Comparison of ENCODE assay signal across 8 cellular contexts in the genomic region with DNA sequence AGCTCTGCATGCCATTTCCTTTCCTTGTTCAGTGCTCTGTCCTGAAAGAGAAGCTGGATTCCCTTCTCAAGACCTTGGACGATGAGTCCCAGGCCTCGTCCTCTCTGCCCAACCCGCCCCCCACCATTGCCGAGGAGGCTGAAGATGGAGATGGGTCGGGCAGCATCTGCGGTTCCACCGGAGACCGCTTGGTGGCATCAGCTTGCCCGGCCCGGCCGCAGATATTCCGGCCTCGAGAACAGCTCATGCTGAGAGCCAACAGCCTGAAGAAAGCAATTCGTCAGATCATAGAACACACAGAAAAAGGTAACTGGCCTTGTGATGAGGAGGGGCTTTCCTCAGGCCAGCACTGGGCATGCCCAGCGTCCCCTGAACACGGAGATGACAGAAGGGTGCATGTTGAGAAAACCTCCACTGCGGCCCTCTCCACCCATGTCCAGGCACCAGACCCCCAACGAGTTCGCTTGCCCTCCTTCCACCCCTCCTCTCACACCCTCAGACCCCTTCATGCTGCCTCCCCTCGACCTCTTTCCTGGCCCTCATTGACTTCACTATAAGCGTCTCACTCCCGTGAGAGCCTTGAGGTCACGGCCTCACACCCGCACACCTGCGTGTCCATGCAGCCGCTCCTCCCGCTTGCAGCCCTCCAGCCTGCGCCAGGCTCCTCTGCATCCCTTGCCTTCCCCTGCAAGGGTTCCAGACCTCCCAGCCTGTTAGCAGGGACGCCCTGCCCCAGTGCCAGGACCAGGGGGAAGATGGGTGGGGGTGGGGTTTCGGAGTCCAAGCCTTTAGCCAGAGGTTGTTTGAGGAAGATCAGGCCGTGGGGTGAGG.
A peak's percentile ranks its signal among the peaks of the same experiment; 100 is the strongest.
DNase-seq lines count a peak whose midpoint lies in the region; ATAC-seq, FAIRE-seq and TF ChIP-seq lines count a peak whose summit lies in the region.

No MANE protein-coding gene starts in this region.

- H3K27me3 ChIP-seq in bronchial epithelial cell (ENCODE audit: control insufficient read depth, insufficient read depth, low read length): no peaks in the 10 kb centered on the region
- H3K27me3 ChIP-seq in keratinocyte (ENCODE audit: control insufficient read depth, extremely low read depth, insufficient read depth, low read length): no peaks in the 10 kb centered on the region
- no peaks in the 10 kb centered on the region for H3K27me3 ChIP-seq in transverse colon

- in situ Hi-C loops in transverse colon (cut with MboI; ENCODE audit: low pct_ligation_motif_present in 1 of 4, low pct_unique_long_range_greater_than_20kb in 1 of 4, low sequenced_read_pairs in 3 of 4): loop anchor here in 1 of 4 donors (25.0 kb wide), 1 partner anchor 162 kb away; no protein-coding TSS in a partner anchor

- no peaks in the 10 kb centered on the region for H4K20me1 ChIP-seq in keratinocyte (ENCODE audit: control insufficient read depth, extremely low read depth, insufficient read depth, low read length)

- no peak overlapping the region for H3K27ac Mint-ChIP-seq in activated naive CD4-positive, alpha-beta T cell treated with anti-CD3 and anti-CD28 coated beads, Interleukin-2, amount 10 ng/mL, durations not matched to agents 7 days and 5 days
- H3K27ac Mint-ChIP-seq in activated naive CD4-positive, alpha-beta T cell treated with anti-CD3 and anti-CD28 coated beads, Interleukin-2, amount 50 U/mL, for 72 hours: peak overlapping the region in 1 of 2 donors; percentile 50

- TF ChIP-seq POLR2A in transverse colon (IDR thresholded peaks at IDR 0.05) (no peak), H54 (IDR thresholded peaks at IDR 0.05; ENCODE audit: low read depth, low read length) (no peak)

- DNase-seq in activated naive CD4-positive, alpha-beta T cell treated with anti-CD3 and anti-CD28 coated beads, Interleukin-2, amount 10 ng/mL, durations not matched to agents 7 days and 5 days: peak; percentile 19
- DNase-seq in activated naive CD4-positive, alpha-beta T cell treated with anti-CD3 and anti-CD28 coated beads, Interleukin-2, amount 50 U/mL, for 72 hours (ENCODE audit: low spot score in 2 of 2): no peak
- peak; percentile 28 for DNase-seq in bronchial epithelial cell (ENCODE audit: low read depth)
- no peak for DNase-seq in keratinocyte (ENCODE audit: low read depth, low spot score)
- peak; percentile 32 for DNase-seq in transverse colon
- no peak for DNase-seq in H54 (ENCODE audit: insufficient read length, low spot score)
- DNase-seq in NCI-H1105 treated with DMSO at 0.1 percent for 48 hours (lab: John Stamatoyannopoulos, UW): no peak

- intact Hi-C loops in transverse colon (cut with DNase I; ENCODE audit: low total_unique reads): no loop called here

- WGBS in transverse colon (ENCODE audit: low coverage in 1 of 2), 2 donors: 74 to 88% methylated on average over 8 to 31 of the region's 31 CpGs

- H2AFZ ChIP-seq in keratinocyte (ENCODE audit: control insufficient read depth, low read length): no peak overlapping the region

- H3K27me3 Mint-ChIP-seq in activated naive CD4-positive, alpha-beta T cell treated with anti-CD3 and anti-CD28 coated beads, Interleukin-2, amount 10 ng/mL, durations not matched to agents 7 days and 5 days: no peaks in the 10 kb centered on the region

- H3K27ac ChIP-seq in keratinocyte (ENCODE audit: control insufficient read depth, insufficient read depth, low read length) (no peak overlapping the region), transverse colon (no peak overlapping the region)

- H3K4me1 Mint-ChIP-seq in activated naive CD4-positive, alpha-beta T cell treated with anti-CD3 and anti-CD28 coated beads, Interleukin-2, amount 10 ng/mL, durations not matched to agents 7 days and 5 days: peaks cover 2% of the 10 kb centered on the region

- no peaks in the 10 kb centered on the region for H3K9me1 ChIP-seq in keratinocyte (ENCODE audit: control insufficient read depth, extremely low read depth, insufficient read depth, low read length)

- peak; percentile 90 for TF ChIP-seq CTCF in bronchial epithelial cell (IDR thresholded peaks at IDR 0.05; ENCODE audit: insufficient read depth, low read length, severe bottlenecking)
- peak; percentile 45 to 77 (median 64) for TF ChIP-seq CTCF in keratinocyte (optimal IDR thresholded peaks at IDR 0.05 in 1 of 3, IDR thresholded peaks at IDR 0.05 in 1 of 3, conservative IDR thresholded peaks at IDR 0.05 in 1 of 3; ENCODE audit: extremely low read depth in 1 of 3, insufficient read depth in 2 of 3, low read length in 3 of 3)
- peak; percentile 48 to 59 (median 52) for TF ChIP-seq CTCF in transverse colon (IDR thresholded peaks at IDR 0.05)

- no peak for ATAC-seq in activated naive CD4-positive, alpha-beta T cell treated with anti-CD3 and anti-CD28 coated beads, Interleukin-2, amount 50 U/mL, for 72 hours
- ATAC-seq in HG03565 (IDR thresholded peaks at IDR 0.05; ENCODE audit: unreplicated experiment): no peak

- CTCF ChIA-PET in activated naive CD4-positive, alpha-beta T cell treated with anti-CD3 and anti-CD28 coated beads, Interleukin-2, amount 10 ng/mL, durations not matched to agents 7 days and 5 days (lab: Charles Lee): interaction anchor here (0.7 to 1.6 kb wide), 3 partner anchors 45 to 96 kb away, joined by 3 to 5 read pairs (median 3); no protein-coding TSS in a partner anchor

- TF ChIP-seq EP300 in transverse colon (IDR thresholded peaks at IDR 0.05; ENCODE audit: low read depth): no peak

- H3K36me3 Mint-ChIP-seq in activated naive CD4-positive, alpha-beta T cell treated with anti-CD3 and anti-CD28 coated beads, Interleukin-2, amount 10 ng/mL, durations not matched to agents 7 days and 5 days: peaks cover 67% of the 10 kb centered on the region
- H3K36me3 Mint-ChIP-seq in activated naive CD4-positive, alpha-beta T cell treated with anti-CD3 and anti-CD28 coated beads, Interleukin-2, amount 50 U/mL, for 72 hours: no peaks in the 10 kb centered on the region

- H3K4me3 ChIP-seq in bronchial epithelial cell (ENCODE audit: low read depth, low read length) (no peak overlapping the region), keratinocyte (ENCODE audit: control insufficient read depth in 2 of 3, extremely low read depth in 1 of 3, insufficient read depth in 2 of 3, low read depth in 1 of 3, low read length in 3 of 3) (no peak overlapping the region), transverse colon (no peak overlapping the region)

- no peak overlapping the region for H3K4me3 Mint-ChIP-seq in activated naive CD4-positive, alpha-beta T cell treated with anti-CD3 and anti-CD28 coated beads, Interleukin-2, amount 10 ng/mL, durations not matched to agents 7 days and 5 days

- dilution Hi-C loops in keratinocyte (cut with MboI; ENCODE audit: extremely low pct_ligation_motif_present, low sequenced_read_pairs): no loop called here

- no peaks in the 10 kb centered on the region for H3K79me2 ChIP-seq in keratinocyte (ENCODE audit: control insufficient read depth, insufficient read depth, low read length)

- H3K9me3 Mint-ChIP-seq in activated naive CD4-positive, alpha-beta T cell treated with anti-CD3 and anti-CD28 coated beads, Interleukin-2, amount 10 ng/mL, durations not matched to agents 7 days and 5 days: no peaks in the 10 kb centered on the region
- H3K9me3 Mint-ChIP-seq in activated naive CD4-positive, alpha-beta T cell treated with anti-CD3 and anti-CD28 coated beads, Interleukin-2, amount 50 U/mL, for 72 hours: no peaks in the 10 kb centered on the region

- H3K9me3 ChIP-seq in keratinocyte (ENCODE audit: control insufficient read depth, low read depth, low read length) (no peaks in the 10 kb centered on the region), transverse colon (no peaks in the 10 kb centered on the region)

- H3K36me3 ChIP-seq in bronchial epithelial cell (ENCODE audit: control insufficient read depth, insufficient read depth, low read length) (peaks cover 22% of the 10 kb centered on the region), keratinocyte (ENCODE audit: control insufficient read depth in 2 of 2, extremely low read depth in 1 of 2, insufficient read depth in 2 of 2, low read length in 2 of 2) (peaks cover 4 to 22% of the 10 kb centered on the region in 2 experiments), transverse colon (peaks cover 0 to 39% (median 19%) of the 10 kb centered on the region in 4 donors)

- H3K9ac ChIP-seq in keratinocyte (ENCODE audit: control insufficient read depth, extremely low read depth, insufficient read depth, low read length): no peak overlapping the region

- H3K4me2 ChIP-seq in keratinocyte (ENCODE audit: control insufficient read depth, extremely low read depth, insufficient read depth, low read depth, low read length): no peak overlapping the region

- H3K4me1 ChIP-seq in keratinocyte (ENCODE audit: control insufficient read depth, extremely low read depth, insufficient read depth, low read length) (no peaks in the 10 kb centered on the region), transverse colon (peaks cover 0 to 5% (median 0%) of the 10 kb centered on the region in 4 donors)

- FAIRE-seq in bronchial epithelial cell (lab: Jason Lieb, UNC) (no peak), keratinocyte (lab: Jason Lieb, UNC) (no peak), H54 (lab: Jason Lieb, UNC) (no peak)

Comparison
In these comparisons a context has a peak if more than half of its experiments do, and no peak if none do; other contexts are left out.
1. DNase-seq: peak in activated naive CD4-positive, alpha-beta T cell treated with anti-CD3 and anti-CD28 coated beads, Interleukin-2, amount 10 ng/mL, durations not matched to agents 7 days and 5 days (single experiment), bronchial epithelial cell (single experiment) and transverse colon (single experiment); none in activated naive CD4-positive, alpha-beta T cell treated with anti-CD3 and anti-CD28 coated beads, Interleukin-2, amount 50 U/mL, for 72 hours (0 of 2), keratinocyte (single experiment), H54 (single experiment) and NCI-H1105 treated with DMSO at 0.1 percent for 48 hours (single experiment).
2. Peak in every context shown above with its lines, with median percentiles within 50 percentile points of each other: CTCF ChIP-seq.